In genomic region chr5:138686668-138687067, GRCh38 we compare ENCODE assay signal across 22 cellular contexts.
A peak's percentile ranks its signal among the peaks of the same experiment; 100 is the strongest.
DNase-seq lines count a peak whose midpoint lies in the region; ATAC-seq and TF ChIP-seq lines count a peak whose summit lies in the region.
"Had no signal": no experiment of that assay in that cellular context is flagged by ENCODE, and none has a peak within 500 bp of the region (broad histone marks: within the 10 kb centered on the region; RNA-seq: fewer than 3 reads in every experiment).

No MANE protein-coding gene starts in this region.

- ATAC-seq in IMR-90 (ENCODE audit: low read depth) = peak; percentile 61
- peak; percentile 58 for ATAC-seq in RWPE2 (ENCODE audit: low read depth)
- no peak for ATAC-seq in WTC11
- ATAC-seq: T-cell had no signal

- no peak overlapping the region for H4K8ac ChIP-seq in IMR-90 (ENCODE audit: low read depth in 2 of 2, low read length in 2 of 2)

- BruUV-seq in IMR-90 (replicated peaks; lab: Mats Ljungman, UMichigan) = no TSS peak

- no peaks in the 10 kb centered on the region for H3K79me1 ChIP-seq in IMR-90 (ENCODE audit: low read depth in 1 of 2, low read length in 2 of 2)

- H2AK5ac ChIP-seq in IMR-90 (ENCODE audit: low read depth, low read length) = no peak overlapping the region

- H3K4me1 Mint-ChIP-seq in WTC11 (no peaks in the 10 kb centered on the region), immature natural killer cell (no peaks in the 10 kb centered on the region)
- H3K4me1 Mint-ChIP-seq: memory B cell, nephron had no signal

- 86% methylated on average over 1 of the region's 4 CpGs; no CpG with 5 or more reads in 1 of the 2 experiments for WGBS in IMR-90 (ENCODE audit: extremely low coverage in 2 of 2, insufficient read length in 1 of 2), 2 experiments

- no peak overlapping the region for H2BK15ac ChIP-seq in IMR-90 (ENCODE audit: low read depth, low read length)

- H3K18ac ChIP-seq in IMR-90 (ENCODE audit: low read depth, low read length) = no peak overlapping the region

- intact Hi-C loops in IMR-90 (cut with micrococcal nuclease) = no loop called here

- POLR2A ChIA-PET in IMR-90 (lab: Charles Lee; ENCODE audit: unreplicated experiment) = interaction anchor here (0.6 kb wide), 1 partner anchor 12 kb away, joined by 4 read pairs; no protein-coding TSS in a partner anchor
- POLR2A ChIA-PET in WTC11 (lab: Charles Lee) = no interaction called here

- no peak overlapping the region for H3K56ac ChIP-seq in IMR-90 (ENCODE audit: extremely low read depth, insufficient read depth, low read length)

- H3K9me3 ChIP-seq in IMR-90 (ENCODE audit: control insufficient read depth, insufficient read depth, low read length) (no peaks in the 10 kb centered on the region), RWPE2 (ENCODE audit: severe bottlenecking) (no peaks in the 10 kb centered on the region)
- H3K9me3 ChIP-seq: suprapubic skin had no signal

- H3K27me3 ChIP-seq in IMR-90 (ENCODE audit: control insufficient read depth, insufficient read depth, low read length) (peaks cover 3% of the 10 kb centered on the region; the same call in 1 of the 2 replicates), RWPE2 (ENCODE audit: insufficient read depth, poor library complexity, severe bottlenecking) (no peaks in the 10 kb centered on the region)
- H3K27me3 ChIP-seq: esophagus squamous epithelium, suprapubic skin had no signal

- H3K4me3 ChIP-seq in IMR-90 (ENCODE audit: insufficient read depth, low read depth, low read length) (no peak overlapping the region), RWPE2 (ENCODE audit: severe bottlenecking) (no peak overlapping the region)
- H3K4me3 ChIP-seq: esophagus squamous epithelium, suprapubic skin had no signal

- peaks cover 15% of the 10 kb centered on the region for H3K27me3 Mint-ChIP-seq in WTC11 (ENCODE audit: low read depth)
- H3K27me3 Mint-ChIP-seq in immature natural killer cell (ENCODE audit: low read depth in 3 of 3) = peaks cover 13 to 31% (median 15%) of the 10 kb centered on the region in 3 donors
- H3K27me3 Mint-ChIP-seq: progenitor cell of endocrine pancreas had no signal

- peak; percentile 51 for DNase-seq in IMR-90
- DNase-seq in RWPE2 (ENCODE audit: low spot score) = no peak
- DNase-seq in epithelial cell of prostate (ENCODE audit: low read depth, low spot score) = no peak
- DNase-seq in renal cortical epithelial cell (ENCODE audit: low read depth) = peak; percentile 62
- DNase-seq in AG08395 (ENCODE audit: low spot score) = no peak
- DNase-seq in WTC11 (ENCODE audit: low spot score) = no peak
- no peak for DNase-seq in retina
- no peak for DNase-seq in immature natural killer cell
- DNase-seq: activated CD4-positive, alpha-beta memory T cell treated with anti-CD3 and anti-CD28 coated beads for 36 hours; activated naive CD4-positive, alpha-beta T cell treated with anti-CD3 and anti-CD28 coated beads, Interleukin-2, amount 50 U/mL, for 16 hours; activated T-cell treated with anti-CD3 and anti-CD28 coated beads, Interleukin-2, amount 50 U/mL, for 1 hour; COR-L47; esophagus squamous epithelium; HCEC 1CT; NCI-H1417 treated with DMSO at 0.1 percent for 48 hours; T-cell; WERI-Rb-1 had no signal

- H2AK9ac ChIP-seq in IMR-90 (replicated peaks; ENCODE audit: low read depth, low read length, poor library complexity) = no peak overlapping the region

- no peaks in the 10 kb centered on the region for H4K20me1 ChIP-seq in IMR-90 (ENCODE audit: insufficient read depth, low read length)

- H3K9ac ChIP-seq in IMR-90 (ENCODE audit: low read depth, low read length) = no peak overlapping the region

- no peak overlapping the region for H2AFZ ChIP-seq in IMR-90 (replicated peaks; ENCODE audit: low read length, poor library complexity)

- H3K9me1 ChIP-seq in IMR-90 (ENCODE audit: insufficient read depth, low read length) = no peaks in the 10 kb centered on the region

- H3K4me1 ChIP-seq in IMR-90 (ENCODE audit: control insufficient read depth, insufficient read depth, low read length) (no peaks in the 10 kb centered on the region), RWPE2 (ENCODE audit: insufficient read depth, poor library complexity, severe bottlenecking) (no peaks in the 10 kb centered on the region)
- H3K4me1 ChIP-seq: suprapubic skin had no signal

- H3K4me3 Mint-ChIP-seq in WTC11 (no peak overlapping the region), immature natural killer cell (no peak overlapping the region)
- H3K4me3 Mint-ChIP-seq: activated CD4-positive, alpha-beta memory T cell treated with anti-CD3 and anti-CD28 coated beads for 36 hours; memory B cell; nephron; T-cell had no signal

- TF ChIP-seq CTCF in IMR-90 (conservative IDR thresholded peaks at IDR 0.05; ENCODE audit: low read depth, low read length) = no peak
- no peak for TF ChIP-seq CTCF in RWPE2 (IDR thresholded peaks at IDR 0.05; ENCODE audit: poor library complexity, severe bottlenecking)
- no peak for TF ChIP-seq CTCF in WTC11 (IDR thresholded peaks at IDR 0.05)

- CTCF ChIA-PET in IMR-90 (lab: Yijun Ruan, JAX) (no interaction called here), WTC11 (lab: Charles Lee) (no interaction called here)

- no peak overlapping the region for H3K4me2 ChIP-seq in IMR-90 (ENCODE audit: low read depth, low read length)

- no peak overlapping the region for H2BK120ac ChIP-seq in IMR-90 (ENCODE audit: low read depth, low read length)

- H3K27ac ChIP-seq in IMR-90 (ENCODE audit: insufficient read depth, low read length) = no peak overlapping the region
- H3K27ac ChIP-seq in RWPE2 (ENCODE audit: poor library complexity, severe bottlenecking) = no peak overlapping the region
- peak overlapping the region; percentile 11 for H3K27ac ChIP-seq in epithelial cell of prostate
- H3K27ac ChIP-seq: esophagus squamous epithelium, RWPE1, suprapubic skin had no signal

- peaks cover 19% of the 10 kb centered on the region for H3K36me3 Mint-ChIP-seq in WTC11
- H3K36me3 Mint-ChIP-seq in immature natural killer cell = peaks cover 0 to 4% (median 0%) of the 10 kb centered on the region in 3 donors
- H3K36me3 Mint-ChIP-seq: activated CD4-positive, alpha-beta memory T cell treated with anti-CD3 and anti-CD28 coated beads for 36 hours; memory B cell; T-cell had no signal

- H2BK5ac ChIP-seq in IMR-90 (ENCODE audit: low read depth, low read length, poor library complexity, severe bottlenecking) = no peak overlapping the region

- no peak overlapping the region for H3K14ac ChIP-seq in IMR-90 (replicated peaks; ENCODE audit: low read depth, low read length)

- H3K4ac ChIP-seq in IMR-90 (ENCODE audit: low read depth, low read length) = no peak overlapping the region

- dilution Hi-C loops in IMR-90 (cut with HindIII; ENCODE audit: low sequenced_read_pairs, unreplicated experiment) = no loop called here

- H4K5ac ChIP-seq in IMR-90 (ENCODE audit: low read depth, low read length) = no peak overlapping the region

- H3K36me3 ChIP-seq in IMR-90 (ENCODE audit: control insufficient read depth, insufficient read depth, low read length) (no peaks in the 10 kb centered on the region), RWPE2 (ENCODE audit: low read depth) (no peaks in the 10 kb centered on the region)
- H3K36me3 ChIP-seq: esophagus squamous epithelium, suprapubic skin, WERI-Rb-1 had no signal

- H4K91ac ChIP-seq in IMR-90 (ENCODE audit: insufficient read depth, low read depth, low read length) = no peak overlapping the region

- TF ChIP-seq RAD21 in IMR-90 (IDR thresholded peaks at IDR 0.05; ENCODE audit: low read length) = no peak

- H3K27ac Mint-ChIP-seq in WTC11 = no peak overlapping the region
- H3K27ac Mint-ChIP-seq in immature natural killer cell = no peak overlapping the region
- H3K27ac Mint-ChIP-seq: activated CD4-positive, alpha-beta memory T cell treated with anti-CD3 and anti-CD28 coated beads for 36 hours; memory B cell; nephron; progenitor cell of endocrine pancreas; T-cell had no signal

- in situ Hi-C loops in IMR-90 (cut with MboI; ENCODE audit: low sequenced_read_pairs) = no loop called here

- H3K23ac ChIP-seq in IMR-90 (ENCODE audit: low read depth, low read length) = no peak overlapping the region

- H2BK20ac ChIP-seq in IMR-90 (ENCODE audit: low read depth, low read length) = no peak overlapping the region

- H3K9me3 Mint-ChIP-seq in WTC11 (peaks cover 47% of the 10 kb centered on the region), immature natural killer cell (peaks cover 0 to 11% (median 6%) of the 10 kb centered on the region in 6 donors)

- TF ChIP-seq POLR2A in IMR-90 (IDR thresholded peaks at IDR 0.05; ENCODE audit: low read depth, low read length) = no peak

TF ChIP-seq in IMR-90, 13 proteins besides CTCF, POLR2A, EP300 and RAD21 (continues in another document):
- TF ChIP-seq FOS (IDR thresholded peaks at IDR 0.05; ENCODE audit: low read depth, low read length) = no peak
- TF ChIP-seq MAFK (IDR thresholded peaks at IDR 0.05; ENCODE audit: low read depth, low read length) = no peak
- no peak for TF ChIP-seq RCOR1 (IDR thresholded peaks at IDR 0.05; ENCODE audit: insufficient replicate concordance, low read length)
- TF ChIP-seq, protein P1, sequence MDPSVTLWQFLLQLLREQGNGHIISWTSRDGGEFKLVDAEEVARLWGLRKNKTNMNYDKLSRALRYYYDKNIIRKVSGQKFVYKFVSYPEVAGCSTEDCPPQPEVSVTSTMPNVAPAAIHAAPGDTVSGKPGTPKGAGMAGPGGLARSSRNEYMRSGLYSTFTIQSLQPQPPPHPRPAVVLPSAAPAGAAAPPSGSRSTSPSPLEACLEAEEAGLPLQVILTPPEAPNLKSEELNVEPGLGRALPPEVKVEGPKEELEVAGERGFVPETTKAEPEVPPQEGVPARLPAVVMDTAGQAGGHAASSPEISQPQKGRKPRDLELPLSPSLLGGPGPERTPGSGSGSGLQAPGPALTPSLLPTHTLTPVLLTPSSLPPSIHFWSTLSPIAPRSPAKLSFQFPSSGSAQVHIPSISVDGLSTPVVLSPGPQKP (IDR thresholded peaks at IDR 0.05; ENCODE audit: borderline replicate concordance, low read depth, low read length) = no peak
- TF ChIP-seq CEBPB (IDR thresholded peaks at IDR 0.05; ENCODE audit: low read depth, low read length) = no peak

TF ChIP-seq in WTC11, 78 proteins besides CTCF, POLR2A, EP300 and RAD21 (continues in another document):
- no peak for TF ChIP-seq SMAD4 (CRISPR knock-in tag; IDR thresholded peaks at IDR 0.05)
- TF ChIP-seq E2F1 (CRISPR knock-in tag; IDR thresholded peaks at IDR 0.05) = no peak
- TF ChIP-seq ZNF263 (CRISPR knock-in tag; IDR thresholded peaks at IDR 0.05; ENCODE audit: low read depth) = no peak

Comparison
In these comparisons a context has a peak if more than half of its experiments do, and no peak if none do; other contexts are left out.
1. DNase-seq: peak in IMR-90 (single experiment) and renal cortical epithelial cell (single experiment); none in RWPE2 (single experiment), epithelial cell of prostate (single experiment), AG08395 (single experiment), WTC11 (single experiment), retina (single experiment) and immature natural killer cell (0 of 3).